ENCODE assay signal across 13 cellular contexts in genomic region chr22:41289681-41290080, GRCh38. TPM values are rescaled to one million over a fixed set of nuclear protein-coding genes. Genes with fewer than 3 reads are reported as not detected.
DNase-seq lines count a peak whose midpoint lies in the region; ATAC-seq, FAIRE-seq and TF ChIP-seq lines count a peak whose summit lies in the region.
"Had no signal": no experiment of that assay in that cellular context is flagged by ENCODE, and none has a peak within 500 bp of the region (broad histone marks: within the 10 kb centered on the region; RNA-seq: fewer than 3 reads in every experiment).

No MANE protein-coding gene starts in this region.

- H3K9ac ChIP-seq in endothelial cell of umbilical vein (replicated peaks; ENCODE audit: extremely low read depth, insufficient read depth, low read length) (no peak overlapping the region), trophoblast cell (ENCODE audit: low read length) (no peak overlapping the region)

- POLR2A ChIA-PET in CD4-positive, alpha-beta T cell (lab: Charles Lee), result no interaction called here
- POLR2A ChIA-PET in endothelial cell of umbilical vein (lab: Charles Lee), result no interaction called here

- no peaks in the 10 kb centered on the region for H3K27me3 Mint-ChIP-seq in CD4-positive, alpha-beta T cell
- no peaks in the 10 kb centered on the region for H3K27me3 Mint-ChIP-seq in activated T-helper 1 cell treated with anti-CD3 and anti-CD28 coated beads, Interleukin-12 subunit alpha, Interleukin-12 subunit beta, Interleukin-2, Interleukin-4 antibody, amounts not matched to agents 30 ng/mL and 10 ng/mL and 1 ng/mL, durations not matched to agents 14 hours and 24 hours and 36 hours (ENCODE audit: insufficient read depth)

- H2AFZ ChIP-seq in endothelial cell of umbilical vein (ENCODE audit: low read depth, low read length) (no peak overlapping the region), trophoblast cell (ENCODE audit: insufficient read depth, low read length, poor library complexity) (no peak overlapping the region)

- no peak overlapping the region for H4K12ac ChIP-seq in trophoblast cell (ENCODE audit: low read depth, low read length)

- WGBS in trophoblast cell (ENCODE audit: extremely low coverage, insufficient coverage, insufficient read length), result no CpG with 5 or more reads among the region's 1 CpG

- H3K4me3 ChIP-seq in MG63 (no peak overlapping the region), endothelial cell of umbilical vein (replicated peaks in 1 of 3; ENCODE audit: insufficient read depth in 1 of 3, low read depth in 1 of 3, low read length in 3 of 3) (no peak overlapping the region), trophoblast cell (ENCODE audit: low read depth, low read length) (no peak overlapping the region)

- H4K91ac ChIP-seq in trophoblast cell (ENCODE audit: low read depth, low read length), result peak overlapping the region; percentile 75

- peak overlapping the region; percentile 10 for H2BK5ac ChIP-seq in trophoblast cell (ENCODE audit: low read depth, low read length, poor library complexity)

- H3K27me3 ChIP-seq in CD4-positive, alpha-beta T cell (ENCODE audit: control insufficient read depth, insufficient read depth, low read length), result no peaks in the 10 kb centered on the region
- no peaks in the 10 kb centered on the region for H3K27me3 ChIP-seq in MG63
- no peaks in the 10 kb centered on the region for H3K27me3 ChIP-seq in endothelial cell of umbilical vein (ENCODE audit: control insufficient read depth in 2 of 2, insufficient read depth in 2 of 2, low read length in 2 of 2)
- no peaks in the 10 kb centered on the region for H3K27me3 ChIP-seq in trophoblast cell (ENCODE audit: insufficient read depth, low read length)

- TF ChIP-seq POLR2A in endothelial cell of umbilical vein (IDR thresholded peaks at IDR 0.05; ENCODE audit: low read depth, low read length), result no peak

- dilution Hi-C loops in endothelial cell of umbilical vein (cut with MboI; ENCODE audit: extremely low pct_ligation_motif_present, low sequenced_read_pairs), result no loop called here

- H3K4me1 ChIP-seq in endothelial cell of umbilical vein (ENCODE audit: control insufficient read depth, extremely low read depth, insufficient read depth, low read length) (peaks cover 51% of the 10 kb centered on the region), trophoblast cell (ENCODE audit: control insufficient read depth in 1 of 2, insufficient read depth in 2 of 2, low read length in 2 of 2) (peaks cover 7 to 27% of the 10 kb centered on the region in 2 experiments)

- intact Hi-C loops in CD4-positive, alpha-beta T cell (cut with DNase I, micrococcal nuclease), result loop anchor here (5.0 to 10.0 kb wide), 7 partner anchors 82 to 1153 kb away; partner anchors contain the start of genes TOB2 (in 2 of the 2), ACO2 (in 1 of the 2), L3MBTL2 (in 1 of the 2) and PHF5A (in 1 of the 2)
- intact Hi-C loops in endothelial cell of umbilical vein (cut with micrococcal nuclease), result loop anchor here (5.0 kb wide), 3 partner anchors 78 to 107 kb away; partner anchors contain the start of gene TEF
- intact Hi-C loops in activated T-helper 1 cell treated with anti-CD3 and anti-CD28 coated beads, Interleukin-12 subunit alpha, Interleukin-12 subunit beta, Interleukin-2, Interleukin-4 antibody, amounts not matched to agents 30 ng/mL and 10 ng/mL and 1 ng/mL, durations not matched to agents 14 hours and 24 hours and 36 hours (cut with micrococcal nuclease), result no loop called here

- ATAC-seq in CD4-positive, alpha-beta T cell (ENCODE audit: poor library complexity), result no peak
- ATAC-seq in HG02938 (IDR thresholded peaks at IDR 0.05; ENCODE audit: unreplicated experiment), result no peak
- ATAC-seq: activated CD8-positive, alpha-beta T cell treated with anti-CD3 and anti-CD28 coated beads, Interleukin-2, amount 10 ng/mL, durations not matched to agents 7 days and 5 days; stimulated activated naive CD8-positive, alpha-beta T cell treated with anti-CD3 and anti-CD28 coated beads, Interleukin-15, Interleukin-2, amounts not matched to agents 100 U/mL and 50 U/mL, for 24 hours had no signal

- H4K8ac ChIP-seq in trophoblast cell (ENCODE audit: low read depth, low read length), result peak overlapping the region; percentile 3

- H3K4me1 Mint-ChIP-seq in CD4-positive, alpha-beta T cell (ENCODE audit: low read depth), result peaks cover 25% of the 10 kb centered on the region
- peaks cover 17% of the 10 kb centered on the region for H3K4me1 Mint-ChIP-seq in activated T-helper 1 cell treated with anti-CD3 and anti-CD28 coated beads, Interleukin-12 subunit alpha, Interleukin-12 subunit beta, Interleukin-2, Interleukin-4 antibody, amounts not matched to agents 30 ng/mL and 10 ng/mL and 1 ng/mL, durations not matched to agents 14 hours and 24 hours and 36 hours (ENCODE audit: low read depth)

- peak overlapping the region; percentile 10 for H3K14ac ChIP-seq in trophoblast cell (ENCODE audit: low read length)

- peak overlapping the region; percentile 68 for H3K27ac Mint-ChIP-seq in CD4-positive, alpha-beta T cell
- no peak overlapping the region for H3K27ac Mint-ChIP-seq in activated T-helper 1 cell treated with anti-CD3 and anti-CD28 coated beads, Interleukin-12 subunit alpha, Interleukin-12 subunit beta, Interleukin-2, Interleukin-4 antibody, amounts not matched to agents 30 ng/mL and 10 ng/mL and 1 ng/mL, durations not matched to agents 14 hours and 24 hours and 36 hours
- H3K27ac Mint-ChIP-seq: activated CD8-positive, alpha-beta T cell treated with anti-CD3 and anti-CD28 coated beads, Interleukin-2, amount 10 ng/mL, durations not matched to agents 7 days and 5 days had no signal

- peak overlapping the region; percentile 46 for H3K4me3 Mint-ChIP-seq in CD4-positive, alpha-beta T cell
- no peak overlapping the region for H3K4me3 Mint-ChIP-seq in activated T-helper 1 cell treated with anti-CD3 and anti-CD28 coated beads, Interleukin-12 subunit alpha, Interleukin-12 subunit beta, Interleukin-2, Interleukin-4 antibody, amounts not matched to agents 30 ng/mL and 10 ng/mL and 1 ng/mL, durations not matched to agents 14 hours and 24 hours and 36 hours
- H3K4me3 Mint-ChIP-seq: activated CD8-positive, alpha-beta T cell treated with anti-CD3 and anti-CD28 coated beads, Interleukin-2, amount 10 ng/mL, durations not matched to agents 7 days and 5 days had no signal

- peaks cover 9% of the 10 kb centered on the region for H3K36me3 ChIP-seq in MG63
- no peaks in the 10 kb centered on the region for H3K36me3 ChIP-seq in endothelial cell of umbilical vein (ENCODE audit: control insufficient read depth in 2 of 2, extremely low read depth in 1 of 2, insufficient read depth in 2 of 2, low read length in 2 of 2)
- peaks cover 0 to under 1% of the 10 kb centered on the region in 2 experiments for H3K36me3 ChIP-seq in trophoblast cell (ENCODE audit: control insufficient read depth in 1 of 2, insufficient read depth in 2 of 2, low read length in 2 of 2)

- peak overlapping the region; percentile 4 for H3K4me2 ChIP-seq in endothelial cell of umbilical vein (ENCODE audit: insufficient read depth, low read length)
- H3K4me2 ChIP-seq in trophoblast cell (ENCODE audit: low read length), result no peak overlapping the region

- H3K23ac ChIP-seq in trophoblast cell (ENCODE audit: low read length), result no peak overlapping the region

- H3K4ac ChIP-seq in trophoblast cell (ENCODE audit: low read depth, low read length), result no peak overlapping the region

- peaks cover 28% of the 10 kb centered on the region for H3K79me1 ChIP-seq in trophoblast cell (ENCODE audit: low read length)

- TF ChIP-seq CTCF in CD4-positive, alpha-beta T cell (IDR thresholded peaks at IDR 0.05), result no peak
- TF ChIP-seq CTCF in endothelial cell of umbilical vein (IDR thresholded peaks at IDR 0.05; ENCODE audit: extremely low read depth in 1 of 2, insufficient read depth in 1 of 2, low read depth in 1 of 2, low read length in 2 of 2), result no peak

- H3K9me1 ChIP-seq in endothelial cell of umbilical vein (replicated peaks; ENCODE audit: control insufficient read depth, extremely low read depth, insufficient read depth, low read length), result no peaks in the 10 kb centered on the region

- H2AK5ac ChIP-seq in trophoblast cell (ENCODE audit: low read length), result no peak overlapping the region

- H3K79me2 ChIP-seq in endothelial cell of umbilical vein (ENCODE audit: control insufficient read depth, insufficient read depth, low read length), result peaks cover 10% of the 10 kb centered on the region
- peaks cover 12% of the 10 kb centered on the region for H3K79me2 ChIP-seq in trophoblast cell (ENCODE audit: control insufficient read depth, insufficient read depth, low read length, poor library complexity)

- no peak overlapping the region for H3K27ac ChIP-seq in CD4-positive, alpha-beta T cell (ENCODE audit: low read depth, low read length)
- H3K27ac ChIP-seq in endothelial cell of umbilical vein (ENCODE audit: insufficient read depth, low read depth, low read length) (peak overlapping the region; percentile 98), trophoblast cell (ENCODE audit: low read depth, low read length) (peak overlapping the region; percentile 85)

- DNase-seq in CD4-positive, alpha-beta T cell, result no peak
- DNase-seq in MG63 (peak; percentile 76), endothelial cell of umbilical vein (ENCODE audit: low read depth, low spot score) (no peak), trophoblast cell (no peak), NCI-H1436 (lab: John Stamatoyannopoulos, UW) (no peak), T1000 (lab: John Stamatoyannopoulos, UW) (no peak)
- no peak for DNase-seq in activated T-helper 1 cell treated with anti-CD3 and anti-CD28 coated beads, Interleukin-12 subunit alpha, Interleukin-12 subunit beta, Interleukin-2, Interleukin-4 antibody, amounts not matched to agents 30 ng/mL and 10 ng/mL and 1 ng/mL, durations not matched to agents 14 hours and 24 hours and 36 hours (ENCODE audit: low spot score)
- DNase-seq: activated CD8-positive, alpha-beta T cell treated with anti-CD3 and anti-CD28 coated beads, Interleukin-2, amount 10 ng/mL, durations not matched to agents 7 days and 5 days; activated naive CD4-positive, alpha-beta T cell treated with anti-CD3 and anti-CD28 coated beads, Interleukin-2, amount 50 U/mL, for 16 hours; Kasumi-1; stimulated activated CD4-positive, alpha-beta T cell treated with anti-CD3 and anti-CD28 coated beads, Interleukin-4, amount 100 ng/mL, for 4 hours; stimulated activated naive CD8-positive, alpha-beta T cell treated with anti-CD3 and anti-CD28 coated beads, Interleukin-15, Interleukin-2, amounts not matched to agents 100 U/mL and 50 U/mL, for 24 hours had no signal

- peak overlapping the region; percentile 65 for H2BK120ac ChIP-seq in trophoblast cell (ENCODE audit: insufficient read depth, low read length, poor library complexity)

- BruUV-seq in endothelial cell of umbilical vein (replicated peaks; lab: Mats Ljungman, UMichigan), result no TSS peak

- H3K9me3 Mint-ChIP-seq in CD4-positive, alpha-beta T cell, result no peaks in the 10 kb centered on the region
- no peaks in the 10 kb centered on the region for H3K9me3 Mint-ChIP-seq in activated T-helper 1 cell treated with anti-CD3 and anti-CD28 coated beads, Interleukin-12 subunit alpha, Interleukin-12 subunit beta, Interleukin-2, Interleukin-4 antibody, amounts not matched to agents 30 ng/mL and 10 ng/mL and 1 ng/mL, durations not matched to agents 14 hours and 24 hours and 36 hours

- peaks cover 21% of the 10 kb centered on the region for H3K36me3 Mint-ChIP-seq in CD4-positive, alpha-beta T cell (ENCODE audit: low read depth)
- H3K36me3 Mint-ChIP-seq in activated T-helper 1 cell treated with anti-CD3 and anti-CD28 coated beads, Interleukin-12 subunit alpha, Interleukin-12 subunit beta, Interleukin-2, Interleukin-4 antibody, amounts not matched to agents 30 ng/mL and 10 ng/mL and 1 ng/mL, durations not matched to agents 14 hours and 24 hours and 36 hours (ENCODE audit: low read depth), result peaks cover 3% of the 10 kb centered on the region

- no peak for FAIRE-seq in endothelial cell of umbilical vein (lab: Jason Lieb, UNC)

- H2BK12ac ChIP-seq in trophoblast cell (ENCODE audit: low read length), result peak overlapping the region; percentile 93

- CTCF ChIA-PET in CD4-positive, alpha-beta T cell (lab: Charles Lee), result interaction anchor here (1.0 kb wide), 1 partner anchor 12 kb away, joined by 3 read pairs; the partner anchor contains the start of gene ZC3H7B
- CTCF ChIA-PET in endothelial cell of umbilical vein (lab: Charles Lee), result interaction anchor here (1.2 to 1.4 kb wide), 2 partner anchors 12 to 367 kb away, joined by 4 to 6 read pairs; partner anchors contain the start of gene ZC3H7B

- H4K20me1 ChIP-seq in endothelial cell of umbilical vein (replicated peaks; ENCODE audit: control insufficient read depth, extremely low read depth, insufficient read depth, low read length), result no peaks in the 10 kb centered on the region

- H3K18ac ChIP-seq in trophoblast cell (ENCODE audit: low read length), result no peak overlapping the region

- no peaks in the 10 kb centered on the region for H3K9me3 ChIP-seq in CD4-positive, alpha-beta T cell (ENCODE audit: control insufficient read depth, low read length)
- no peaks in the 10 kb centered on the region for H3K9me3 ChIP-seq in MG63
- H3K9me3 ChIP-seq in endothelial cell of umbilical vein (replicated peaks; ENCODE audit: control insufficient read depth, insufficient read depth, low read length), result no peaks in the 10 kb centered on the region
- no peaks in the 10 kb centered on the region for H3K9me3 ChIP-seq in trophoblast cell (ENCODE audit: insufficient read depth, low read depth, low read length)

RNA-seq across cellular contexts. Expression of gene RANGAP1, which starts 3.7 kb away (rescaled TPM):
- 100 to 1,000 TPM; 163 to 172 TPM for total RNA-seq in CD4-positive, alpha-beta T cell
- total RNA-seq in MG63 (2014; rRNA removed; shearing (Covaris generic); ENCODE audit: low replicate concordance), result 159 and 226 TPM in 2 replicates
- 154 and 169 TPM in 2 replicates for total RNA-seq in endothelial cell of umbilical vein
- 177 and 182 TPM in 2 replicates for polyA plus RNA-seq in endothelial cell of umbilical vein
- 165 and 183 TPM in 2 replicates for polyA plus RNA-seq in endothelial cell of umbilical vein (2011; cell fraction: cytosol; rRNA removed)
- 245 and 247 TPM in 2 replicates for polyA plus RNA-seq in endothelial cell of umbilical vein (2011; cell fraction: nucleus; rRNA removed)
- polyA plus RNA-seq in endothelial cell of umbilical vein (2012), result 155 and 164 TPM in 2 replicates
- polyA minus RNA-seq in endothelial cell of umbilical vein, result 117 and 132 TPM in 2 replicates
- 89.3 TPM for polyA minus RNA-seq in endothelial cell of umbilical vein (2011; cell fraction: cytosol; rRNA and poly(A)+ RNA removed)
- 59.1 and 64.0 TPM in 2 replicates for polyA minus RNA-seq in endothelial cell of umbilical vein (2011; cell fraction: nucleus; rRNA and poly(A)+ RNA removed)
- polyA plus RNA-seq in trophoblast cell (2013), result 75.2 TPM in 2 replicates
- 197 and 199 TPM in 2 replicates for total RNA-seq in activated T-helper 1 cell treated with anti-CD3 and anti-CD28 coated beads, Interleukin-12 subunit alpha, Interleukin-12 subunit beta, Interleukin-2, Interleukin-4 antibody, amounts not matched to agents 30 ng/mL and 10 ng/mL and 1 ng/mL, durations not matched to agents 14 hours and 24 hours and 36 hours

RNA-seq across cellular contexts. Expression of gene ZC3H7B, which starts 11.6 kb away (rescaled TPM):
- 10 to 100 TPM; 29.5 to 32.7 TPM for total RNA-seq in CD4-positive, alpha-beta T cell
- 32.2 and 43.0 TPM in 2 replicates for total RNA-seq in MG63 (2014; rRNA removed; shearing (Covaris generic); ENCODE audit: low replicate concordance)
- total RNA-seq in endothelial cell of umbilical vein, result 89.6 and 95.9 TPM in 2 replicates
- 66.8 and 72.7 TPM in 2 replicates for polyA plus RNA-seq in endothelial cell of umbilical vein
- polyA plus RNA-seq in endothelial cell of umbilical vein (2011; cell fraction: cytosol; rRNA removed), result 64.1 and 83.2 TPM in 2 replicates
- polyA plus RNA-seq in endothelial cell of umbilical vein (2011; cell fraction: nucleus; rRNA removed), result 105 and 121 TPM in 2 replicates
- polyA plus RNA-seq in endothelial cell of umbilical vein (2012), result 75.3 and 75.8 TPM in 2 replicates
- 66.2 and 73.9 TPM in 2 replicates for polyA minus RNA-seq in endothelial cell of umbilical vein
- 14.8 TPM for polyA minus RNA-seq in endothelial cell of umbilical vein (2011; cell fraction: cytosol; rRNA and poly(A)+ RNA removed)
- 30.1 and 44.2 TPM in 2 replicates for polyA minus RNA-seq in endothelial cell of umbilical vein (2011; cell fraction: nucleus; rRNA and poly(A)+ RNA removed)
- 31.6 and 32.5 TPM in 2 replicates for polyA plus RNA-seq in trophoblast cell (2013)
- total RNA-seq in activated T-helper 1 cell treated with anti-CD3 and anti-CD28 coated beads, Interleukin-12 subunit alpha, Interleukin-12 subunit beta, Interleukin-2, Interleukin-4 antibody, amounts not matched to agents 30 ng/mL and 10 ng/mL and 1 ng/mL, durations not matched to agents 14 hours and 24 hours and 36 hours, result 77.1 and 79.0 TPM in 2 replicates

RNA-seq across cellular contexts. Expression of gene CHADL, which starts 49.0 kb away (rescaled TPM):
- total RNA-seq in CD4-positive, alpha-beta T cell, result 1 to 10 TPM; 1.7 to 1.8 TPM
- total RNA-seq in MG63 (2014; rRNA removed; shearing (Covaris generic); ENCODE audit: low replicate concordance), result not detected in 2 replicates
- total RNA-seq in endothelial cell of umbilical vein, result 0.69 and 2.1 TPM in 2 replicates
- polyA plus RNA-seq in endothelial cell of umbilical vein, result 1.1 and 2.1 TPM in 2 replicates
- 0.58 and 1.4 TPM in 2 replicates for polyA plus RNA-seq in endothelial cell of umbilical vein (2011; cell fraction: cytosol; rRNA removed)
- 0.36 and 0.97 TPM in 2 replicates for polyA plus RNA-seq in endothelial cell of umbilical vein (2011; cell fraction: nucleus; rRNA removed)
- polyA plus RNA-seq in endothelial cell of umbilical vein (2012), result 0.50 and 0.61 TPM in 2 replicates
- polyA minus RNA-seq in endothelial cell of umbilical vein, result 0.21 and 0.58 TPM in 2 replicates
- not detected for polyA minus RNA-seq in endothelial cell of umbilical vein (2011; cell fraction: cytosol; rRNA and poly(A)+ RNA removed)
- 0.38 and 0.91 TPM in 2 replicates for polyA minus RNA-seq in endothelial cell of umbilical vein (2011; cell fraction: nucleus; rRNA and poly(A)+ RNA removed)
- polyA plus RNA-seq in trophoblast cell (2013), result 0.19 and 0.27 TPM in 2 replicates
- total RNA-seq in activated T-helper 1 cell treated with anti-CD3 and anti-CD28 coated beads, Interleukin-12 subunit alpha, Interleukin-12 subunit beta, Interleukin-2, Interleukin-4 antibody, amounts not matched to agents 30 ng/mL and 10 ng/mL and 1 ng/mL, durations not matched to agents 14 hours and 24 hours and 36 hours, result 0.36 and 0.66 TPM in 2 replicates
